8 cellular contexts compared by ENCODE assay signal in the genomic region with DNA sequence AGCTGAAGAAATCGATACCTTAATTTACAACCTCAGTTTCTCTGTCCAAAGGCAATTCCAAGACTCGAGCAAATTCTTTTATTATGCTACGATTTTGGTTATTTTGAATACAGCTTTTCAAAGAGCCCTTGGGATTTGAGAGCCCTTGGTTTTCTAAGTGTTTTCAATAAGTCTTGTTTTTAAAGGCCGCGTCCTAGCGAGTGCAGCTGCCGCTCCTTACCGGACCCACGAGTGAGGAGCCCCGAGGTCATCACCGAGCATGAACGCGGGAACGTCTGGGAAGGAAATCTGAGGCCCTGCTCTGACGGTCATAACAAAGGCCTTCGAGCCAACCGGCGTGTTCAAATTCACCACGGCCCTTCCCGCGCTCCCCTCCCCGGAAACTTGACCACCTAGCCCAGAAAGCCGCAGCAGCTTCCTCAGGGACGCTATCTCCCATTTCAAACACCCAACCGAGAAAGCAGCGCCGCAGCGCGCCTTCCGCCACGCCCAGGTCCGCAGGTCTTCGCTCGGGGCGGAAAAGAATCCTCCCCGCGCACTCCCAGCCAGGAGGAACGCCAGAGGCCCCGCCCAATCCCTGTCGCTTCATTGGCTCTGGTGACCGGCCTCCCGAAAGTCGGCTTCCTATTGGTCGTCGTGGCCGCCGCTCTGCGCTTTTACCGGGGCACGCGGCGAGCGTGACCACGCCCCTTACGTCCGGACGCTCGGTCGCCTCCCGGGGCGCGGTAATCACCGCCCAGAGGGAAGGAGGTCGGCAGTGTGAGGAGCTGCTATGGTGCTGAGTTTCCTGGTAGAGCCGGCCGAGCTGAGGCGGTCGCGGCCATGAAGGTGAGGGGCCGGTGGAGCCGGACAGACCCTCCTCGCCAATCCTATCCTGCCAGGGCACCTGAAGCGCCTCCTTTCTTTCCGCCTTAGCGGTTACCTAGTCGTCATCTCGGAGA. TPM values are rescaled to one million over a fixed set of nuclear protein-coding genes. Genes with fewer than 3 reads are reported as not detected.
DNase-seq lines count a peak whose midpoint lies in the region; ATAC-seq, FAIRE-seq and TF ChIP-seq lines count a peak whose summit lies in the region.

Gene RNF34 (plus strand): TSS at position 728 of the 941 bp plus-strand sequence. CDS start 95 bp downstream, at position 823.

- H2AFZ ChIP-seq in OCI-LY3 (ENCODE audit: low read depth, low read length) = peak within 1 kb of the TSS; percentile 15; the same call in 1 of the 2 replicates

- peaks cover 15% of the 10 kb centered on the region for H3K4me1 ChIP-seq in OCI-LY3 (ENCODE audit: low read length)

- ATAC-seq in GM21515 (IDR thresholded peaks at IDR 0.05; ENCODE audit: unreplicated experiment) = peak; percentile 93

- peak within 1 kb of the TSS; percentile 98 for H3K27ac Mint-ChIP-seq in mesothelial cell of epicardium

- H3K36me3 ChIP-seq in OCI-LY3 (replicated peaks; ENCODE audit: low read depth, low read length) = peaks cover 10% of the 10 kb centered on the region

- H3K4me3 Mint-ChIP-seq in mesothelial cell of epicardium = peak within 1 kb of the TSS; percentile 97

- H3K36me3 Mint-ChIP-seq in mesothelial cell of epicardium = no peaks in the 10 kb centered on the region

- H3K9me3 Mint-ChIP-seq in mesothelial cell of epicardium = no peaks in the 10 kb centered on the region

- TF ChIP-seq CTCF in OCI-LY3 (IDR thresholded peaks at IDR 0.05; ENCODE audit: low read depth, low read length) (no peak), mesothelial cell of epicardium (IDR thresholded peaks at IDR 0.05; ENCODE audit: unreplicated experiment) (no peak)

- H3K4me3 ChIP-seq in OCI-LY3 (ENCODE audit: low read length) = peak within 1 kb of the TSS; percentile 94

- H3K4me1 Mint-ChIP-seq in mesothelial cell of epicardium = peaks cover 38% of the 10 kb centered on the region

- peaks cover 53% of the 10 kb centered on the region for H3K79me2 ChIP-seq in OCI-LY3 (ENCODE audit: low read length)

- no peaks in the 10 kb centered on the region for H3K27me3 ChIP-seq in OCI-LY3 (ENCODE audit: low read depth, low read length)

- H3K27me3 Mint-ChIP-seq in mesothelial cell of epicardium (ENCODE audit: low read depth) = no peaks in the 10 kb centered on the region

- peak within 1 kb of the TSS; percentile 80 for H3K4me2 ChIP-seq in OCI-LY3 (ENCODE audit: low read length)

- peak within 1 kb of the TSS; percentile 95 for H3K9ac ChIP-seq in OCI-LY3 (ENCODE audit: low read length)

- H3K9me3 ChIP-seq in OCI-LY3 (ENCODE audit: insufficient read depth, low read length) = no peaks in the 10 kb centered on the region

- FAIRE-seq in endometrium (lab: Jason Lieb, UNC) = peak; percentile 96

- peaks cover 18% of the 10 kb centered on the region for H4K20me1 ChIP-seq in OCI-LY3 (ENCODE audit: insufficient read depth, low read length)

- peak; percentile 99 for DNase-seq in D341Med (ENCODE audit: low spot score)
- DNase-seq in HuH-7 (ENCODE audit: low spot score) = peak; percentile 89
- peak; percentile 97 for DNase-seq in activated CD8-positive, alpha-beta memory T cell treated with anti-CD3 and anti-CD28 coated beads, Interleukin-2, amount 50 U/mL, for 48 hours
- peak; percentile 97 to 98 for DNase-seq in mesothelial cell of epicardium (ENCODE audit: low spot score in 2 of 2, unreplicated experiment in 2 of 2)
- DNase-seq in stimulated activated CD8-positive, alpha-beta memory T cell treated with anti-CD3 and anti-CD28 coated beads, Interleukin-15, amount 100 ng/mL, for 48 hours (ENCODE audit: low read depth in 2 of 2) = peak; percentile 98

- H3K27ac ChIP-seq in OCI-LY3 (ENCODE audit: low read length) = peak within 1 kb of the TSS; percentile 90

RNA-seq across cellular contexts. Expression of gene RNF34, which starts in this region (rescaled TPM):
- total RNA-seq in mesothelial cell of epicardium = 34.4 to 41.0 TPM (median 37.0 TPM) in 3 replicates

Comparison
In these comparisons a context has a peak if more than half of its experiments do, and no peak if none do; other contexts are left out.
1. Peak in every context shown above with its lines: DNase-seq, ATAC-seq, H3K4me3 ChIP-seq and H3K27ac ChIP-seq.